Comparison of ENCODE assay signal across 25 cellular contexts in the genomic region with DNA sequence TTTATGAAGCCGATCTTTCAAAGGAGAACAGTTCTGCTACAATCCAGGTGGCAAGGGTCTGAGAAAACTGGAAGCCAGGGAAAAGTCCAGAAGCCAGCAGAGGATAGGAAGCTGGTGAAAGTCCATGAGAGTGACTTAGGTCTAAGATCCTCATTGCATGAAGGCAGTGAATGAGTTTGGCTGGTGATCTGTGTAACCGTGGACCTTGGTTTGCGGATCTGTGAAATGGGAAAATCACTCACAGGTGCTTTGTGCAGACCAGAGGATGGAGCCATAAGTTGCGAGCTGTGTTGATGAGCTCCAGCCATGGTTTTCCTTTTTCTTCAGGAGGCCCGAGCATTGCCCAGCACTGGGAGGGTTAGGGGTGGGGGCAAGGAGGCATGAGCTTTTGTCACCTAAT. TPM values are rescaled to one million over a fixed set of nuclear protein-coding genes. Genes with fewer than 3 reads are reported as not detected.
DNase-seq lines count a peak whose midpoint lies in the region; ATAC-seq, FAIRE-seq and TF ChIP-seq lines count a peak whose summit lies in the region.
"Had no signal": no experiment of that assay in that cellular context is flagged by ENCODE, and none has a peak within 500 bp of the region (broad histone marks: within the 10 kb centered on the region; RNA-seq: fewer than 3 reads in every experiment).

No MANE protein-coding gene starts in this region.

- H3K27ac Mint-ChIP-seq in T-helper 17 cell: peak overlapping the region; percentile 6
- H3K27ac Mint-ChIP-seq in activated naive CD8-positive, alpha-beta T cell treated with anti-CD3 and anti-CD28 coated beads for 36 hours: no peak overlapping the region
- H3K27ac Mint-ChIP-seq: HFFc6 had no signal

- no peak overlapping the region for H3K4me2 ChIP-seq in HepG2 (ENCODE audit: low read depth, low read length)

- no peaks in the 10 kb centered on the region for H3K79me2 ChIP-seq in HepG2 (ENCODE audit: insufficient read depth, low read length)

- no TSS peak for BruUV-seq in HepG2 (replicated peaks; lab: Mats Ljungman, UMichigan)

- H3K9me3 Mint-ChIP-seq in activated naive CD8-positive, alpha-beta T cell treated with anti-CD3 and anti-CD28 coated beads for 36 hours: no peaks in the 10 kb centered on the region

- POLR2A ChIA-PET in HepG2 (lab: Yijun Ruan, JAX): interaction anchor here (1.7 to 3.3 kb wide), 3 partner anchors 20 to 51 kb away, joined by 5 to 13 read pairs (median 13); partner anchors contain the start of genes SERPINA10 and SERPINA6

- peaks cover 2% of the 10 kb centered on the region for H3K36me3 Mint-ChIP-seq in T-helper 17 cell (ENCODE audit: low read depth)
- H3K36me3 Mint-ChIP-seq in activated naive CD8-positive, alpha-beta T cell treated with anti-CD3 and anti-CD28 coated beads for 36 hours: no peaks in the 10 kb centered on the region
- H3K36me3 Mint-ChIP-seq: CD4-positive, alpha-beta memory T cell had no signal

- H3K36me3 ChIP-seq in HepG2 (replicated peaks in 1 of 2; ENCODE audit: control insufficient read depth in 1 of 2, insufficient read depth in 2 of 2, low read length in 2 of 2) (no peaks in the 10 kb centered on the region), right lobe of liver (no peaks in the 10 kb centered on the region), small intestine (ENCODE audit: control insufficient read depth in 2 of 2, insufficient read depth in 2 of 2, low read length in 2 of 2) (no peaks in the 10 kb centered on the region)

- intact Hi-C loops in HepG2 (cut with micrococcal nuclease; ENCODE audit: unreplicated experiment) (no loop called here), right lobe of liver (cut with DNase I) (no loop called here)

- H3K4me3 Mint-ChIP-seq in T-helper 17 cell: no peak overlapping the region
- H3K4me3 Mint-ChIP-seq in activated naive CD8-positive, alpha-beta T cell treated with anti-CD3 and anti-CD28 coated beads for 36 hours: no peak overlapping the region
- H3K4me3 Mint-ChIP-seq: CD4-positive, alpha-beta memory T cell; HFFc6 had no signal

- H3K4me1 ChIP-seq in HepG2 (ENCODE audit: insufficient read depth, low read length) (peaks cover 94% of the 10 kb centered on the region), right lobe of liver (peaks cover 0 to 38% (median 15%) of the 10 kb centered on the region in 4 donors), small intestine (ENCODE audit: control insufficient read depth in 2 of 2, insufficient read depth in 1 of 2, low read depth in 1 of 2, low read length in 1 of 2) (peaks cover 2% of the 10 kb centered on the region in 2 donors)

- no peak for TF ChIP-seq CTCF in HepG2 (CRISPR knock-in tag; IDR thresholded peaks at IDR 0.05)
- no peak for TF ChIP-seq CTCF in right lobe of liver (IDR thresholded peaks at IDR 0.05)

- no peak for TF ChIP-seq EP300 in HepG2 (IDR thresholded peaks at IDR 0.05; ENCODE audit: low read depth in 2 of 2, low read length in 2 of 2)
- no peak for TF ChIP-seq EP300 in HepG2 (CRISPR knock-in tag; IDR thresholded peaks at IDR 0.05; ENCODE audit: borderline replicate concordance)

- H3K27ac ChIP-seq in HepG2 (ENCODE audit: extremely low read length, insufficient read depth, low read length) (no peak overlapping the region), right lobe of liver (no peak overlapping the region), small intestine (ENCODE audit: low read depth in 1 of 2, low read length in 1 of 2) (peak overlapping the region in 1 of 2 donors; percentile 68)
- H3K27ac ChIP-seq: GM23248, SK-N-MC had no signal

- H3K27me3 ChIP-seq in HepG2 (ENCODE audit: control insufficient read depth in 1 of 2, insufficient read depth in 2 of 2, low read length in 2 of 2) (no peaks in the 10 kb centered on the region; a peak in 1 of 5 replicates), right lobe of liver (no peaks in the 10 kb centered on the region), small intestine (ENCODE audit: control insufficient read depth in 2 of 2, insufficient read depth in 2 of 2, low read length in 2 of 2) (no peaks in the 10 kb centered on the region)

- H3K4me3 ChIP-seq in HepG2 (replicated peaks in 1 of 3; ENCODE audit: insufficient read depth in 1 of 3, low read depth in 2 of 3, low read length in 3 of 3) (no peak overlapping the region), right lobe of liver (no peak overlapping the region), small intestine (ENCODE audit: low read depth in 1 of 2, low read length in 2 of 2) (no peak overlapping the region)
- H3K4me3 ChIP-seq: GM23248, SK-N-MC had no signal

- H4K20me1 ChIP-seq in HepG2 (ENCODE audit: insufficient read depth, low read length): no peaks in the 10 kb centered on the region

- H3K27me3 Mint-ChIP-seq in T-helper 17 cell: no peaks in the 10 kb centered on the region
- peaks cover 45% of the 10 kb centered on the region for H3K27me3 Mint-ChIP-seq in activated naive CD8-positive, alpha-beta T cell treated with anti-CD3 and anti-CD28 coated beads for 36 hours

- in situ Hi-C loops in HepG2 (cut with HindIII; ENCODE audit: extremely low pct_ligation_motif_present, low pct_unique_long_range_greater_than_20kb): no loop called here

- H3K4me1 Mint-ChIP-seq in T-helper 17 cell: peaks cover 7% of the 10 kb centered on the region
- H3K4me1 Mint-ChIP-seq in activated naive CD8-positive, alpha-beta T cell treated with anti-CD3 and anti-CD28 coated beads for 36 hours: peaks cover 18% of the 10 kb centered on the region

- H3K9me3 ChIP-seq in HepG2 (ENCODE audit: low read length) (no peaks in the 10 kb centered on the region), right lobe of liver (no peaks in the 10 kb centered on the region), T-helper 17 cell (ENCODE audit: control insufficient read depth, low read length, poor library complexity, severe bottlenecking) (no peaks in the 10 kb centered on the region), small intestine (ENCODE audit: control insufficient read depth, low read depth) (no peaks in the 10 kb centered on the region)

- FAIRE-seq in HepG2 (lab: Jason Lieb, UNC) (no peak), small intestine (lab: Jason Lieb, UNC) (no peak)
- FAIRE-seq: G401.6 had no signal

- no peak overlapping the region for H3K9ac ChIP-seq in HepG2 (ENCODE audit: insufficient read depth, low read depth, low read length)
- H3K9ac ChIP-seq: GM23248 had no signal

- TF ChIP-seq RAD21 in HepG2 (CRISPR knock-in tag; IDR thresholded peaks at IDR 0.05): no peak

- WGBS in HepG2 (ENCODE audit: low lambda C conversion rate): 100% methylated on average over 4 of the region's 5 CpGs
- 100% methylated on average over 5 of the region's 5 CpGs for WGBS in right lobe of liver (ENCODE audit: insufficient coverage, low coverage, low lambda C conversion rate, missing lambda C conversion rate)
- WGBS in small intestine, 3 donors: 83 to 93% (median 83%) methylated on average over 5 of the region's 5 CpGs

- no peak for DNase-seq in HepG2 (ENCODE audit: low spot score)
- DNase-seq in right lobe of liver: no peak
- no peak for DNase-seq in T-helper 17 cell
- DNase-seq in small intestine: peak; percentile 53
- no peak for DNase-seq in activated naive CD4-positive, alpha-beta T cell treated with Interleukin-2 at 50 U/mL for 16 hours
- no peak for DNase-seq in activated naive CD8-positive, alpha-beta T cell treated with anti-CD3 and anti-CD28 coated beads for 36 hours
- DNase-seq: C1 segment of cervical spinal cord; CD4-positive, alpha-beta memory T cell; COR-L47; GM23248; H7; HFFc6; NCI-H1048; NCI-H1417; NCI-H1694; NCI-H2029 treated with DMSO at 0.1 percent for 48 hours; NCI-H526 treated with DMSO at 0.1 percent for 48 hours; RPMI8226; SHP77 treated with DMSO at 0.1 percent for 48 hours had no signal

- CTCF ChIA-PET in HepG2 (lab: Yijun Ruan, JAX; ENCODE audit: low intra/inter-chr PET ratio, low total read pairs): no interaction called here

- H2AFZ ChIP-seq in HepG2 (ENCODE audit: low read length): no peak overlapping the region
- H2AFZ ChIP-seq: GM23248 had no signal

- TF ChIP-seq POLR2A in HepG2 (IDR thresholded peaks at IDR 0.05; ENCODE audit: insufficient read depth in 1 of 2, low read depth in 2 of 2, low read length in 2 of 2) (no peak), right lobe of liver (IDR thresholded peaks at IDR 0.05) (no peak)

- ATAC-seq in HepG2 (no peak), right lobe of liver (no peak), T-helper 17 cell (no peak), HG02623 (IDR thresholded peaks at IDR 0.05; ENCODE audit: unreplicated experiment) (no peak)

RNA-seq across cellular contexts. Expression of gene SERPINA6, which starts 20.1 kb away (rescaled TPM):
- total RNA-seq in HepG2 (2016; rRNA removed; fragmentation: Illumina TruSeq; extraction: Trizol) (144 and 260 TPM in 2 replicates), right lobe of liver (100 to 1,000 TPM; 185 to 407 (median 236) TPM), T-helper 17 cell (not detected)
- 46.5 and 59.8 TPM in 2 replicates for total RNA-seq in HepG2 (2016; cell fraction: cytosol; rRNA removed; fragmentation: Illumina TruSeq; extraction: Trizol; ENCODE audit: low read depth)
- 147 and 255 TPM in 2 replicates for total RNA-seq in HepG2 (2016; cell fraction: insoluble cytoplasmic fraction; rRNA removed; fragmentation: Illumina TruSeq; extraction: Trizol)
- 72.4 and 91.0 TPM in 2 replicates for total RNA-seq in HepG2 (2016; cell fraction: membrane; rRNA removed; fragmentation: Illumina TruSeq; extraction: Trizol)
- 209 and 232 TPM in 2 replicates for total RNA-seq in HepG2 (2016; cell fraction: nucleus; rRNA removed; fragmentation: Illumina TruSeq; extraction: Trizol)
- polyA plus RNA-seq in HepG2 (2011; rRNA removed) (333 and 391 TPM in 2 replicates), small intestine (under 1 TPM in 1 of 3 donors, not detected in 2; 0.07 TPM)
- 334 and 367 TPM in 2 replicates for polyA plus RNA-seq in HepG2 (2011; cell fraction: cytosol; rRNA removed)
- polyA plus RNA-seq in HepG2 (2011; cell fraction: nucleus; rRNA removed): 148 and 149 TPM in 2 replicates
- polyA plus RNA-seq in HepG2 (2012): 165 and 183 TPM in 2 replicates
- polyA plus RNA-seq in HepG2 (2016; cell fraction: cytosol; fragmentation: Illumina TruSeq; extraction: Trizol; ENCODE audit: low read depth): 50.8 and 68.1 TPM in 2 replicates
- 148 and 161 TPM in 2 replicates for polyA plus RNA-seq in HepG2 (2016; cell fraction: insoluble cytoplasmic fraction; fragmentation: Illumina TruSeq; extraction: Trizol; ENCODE audit: low read depth)
- polyA plus RNA-seq in HepG2 (2016; cell fraction: membrane; fragmentation: Illumina TruSeq; extraction: Trizol; ENCODE audit: low read depth): 59.5 and 79.3 TPM in 2 replicates
- 298 and 309 TPM in 2 replicates for polyA plus RNA-seq in HepG2 (2016; cell fraction: nucleus; fragmentation: Illumina TruSeq; extraction: Trizol; ENCODE audit: insufficient read depth, low read depth)
- 295 TPM in 1 of 2 replicates, not detected in the other for polyA minus RNA-seq in HepG2 (2011; rRNA and poly(A)+ RNA removed; ENCODE audit: low replicate concordance)
- 62.1 and 78.1 TPM in 2 replicates for polyA minus RNA-seq in HepG2 (2011; cell fraction: cytosol; rRNA and poly(A)+ RNA removed)
- 54.3 and 66.5 TPM in 2 replicates for polyA minus RNA-seq in HepG2 (2011; cell fraction: nucleus; rRNA and poly(A)+ RNA removed)
- not detected for total RNA-seq in activated naive CD8-positive, alpha-beta T cell treated with anti-CD3 and anti-CD28 coated beads for 36 hours
- total RNA-seq: A172; CD4-positive, alpha-beta memory T cell; GM23248; H7; HFFc6; NCI-H460 had no signal
- polyA plus RNA-seq: AG04450; CD4-positive, alpha-beta memory T cell; GM23248 had no signal

RNA-seq across cellular contexts. Expression of gene SERPINA2, which starts 23.3 kb away (rescaled TPM):
- total RNA-seq in HepG2 (2016; rRNA removed; fragmentation: Illumina TruSeq; extraction: Trizol) (0.24 TPM in 1 of 2 replicates, not detected in the other), right lobe of liver (not detected), T-helper 17 cell (not detected)
- total RNA-seq in HepG2 (2016; cell fraction: cytosol; rRNA removed; fragmentation: Illumina TruSeq; extraction: Trizol; ENCODE audit: low read depth): not detected in 2 replicates
- total RNA-seq in HepG2 (2016; cell fraction: insoluble cytoplasmic fraction; rRNA removed; fragmentation: Illumina TruSeq; extraction: Trizol): 0.21 TPM in 1 of 2 replicates, not detected in the other
- not detected in 2 replicates for total RNA-seq in HepG2 (2016; cell fraction: membrane; rRNA removed; fragmentation: Illumina TruSeq; extraction: Trizol)
- total RNA-seq in HepG2 (2016; cell fraction: nucleus; rRNA removed; fragmentation: Illumina TruSeq; extraction: Trizol): not detected in 2 replicates
- polyA plus RNA-seq in HepG2 (2011; rRNA removed) (0.08 TPM in 1 of 2 replicates, not detected in the other), small intestine (not detected)
- polyA plus RNA-seq in HepG2 (2011; cell fraction: cytosol; rRNA removed): not detected in 2 replicates
- 0.81 and 0.84 TPM in 2 replicates for polyA plus RNA-seq in HepG2 (2011; cell fraction: nucleus; rRNA removed)
- 0.17 TPM in 1 of 2 replicates, not detected in the other for polyA plus RNA-seq in HepG2 (2012)
- polyA plus RNA-seq in HepG2 (2016; cell fraction: cytosol; fragmentation: Illumina TruSeq; extraction: Trizol; ENCODE audit: low read depth): not detected in 2 replicates
- polyA plus RNA-seq in HepG2 (2016; cell fraction: insoluble cytoplasmic fraction; fragmentation: Illumina TruSeq; extraction: Trizol; ENCODE audit: low read depth): not detected in 2 replicates
- 0.21 TPM in 1 of 2 replicates, not detected in the other for polyA plus RNA-seq in HepG2 (2016; cell fraction: membrane; fragmentation: Illumina TruSeq; extraction: Trizol; ENCODE audit: low read depth)
- not detected in 2 replicates for polyA plus RNA-seq in HepG2 (2016; cell fraction: nucleus; fragmentation: Illumina TruSeq; extraction: Trizol; ENCODE audit: insufficient read depth, low read depth)
- not detected in 2 replicates for polyA minus RNA-seq in HepG2 (2011; rRNA and poly(A)+ RNA removed; ENCODE audit: low replicate concordance)
- not detected in 2 replicates for polyA minus RNA-seq in HepG2 (2011; cell fraction: cytosol; rRNA and poly(A)+ RNA removed)
- 0.87 and 1.4 TPM in 2 replicates for polyA minus RNA-seq in HepG2 (2011; cell fraction: nucleus; rRNA and poly(A)+ RNA removed)
- total RNA-seq in activated naive CD8-positive, alpha-beta T cell treated with anti-CD3 and anti-CD28 coated beads for 36 hours: not detected
- total RNA-seq: A172; CD4-positive, alpha-beta memory T cell; GM23248; H7; HFFc6; NCI-H460 had no signal
- polyA plus RNA-seq: AG04450; CD4-positive, alpha-beta memory T cell; GM23248 had no signal

RNA-seq across cellular contexts. Expression of gene SERPINA1, which starts 45.2 kb away (rescaled TPM):
- total RNA-seq in HepG2 (2016; rRNA removed; fragmentation: Illumina TruSeq; extraction: Trizol) (2,013 and 3,266 TPM in 2 replicates), right lobe of liver (over 10,000 TPM; 18,575 to 39,670 (median 31,917) TPM), T-helper 17 cell (10 to 100 TPM in 1 of 2 donors, 1 to 10 TPM in 1; 3.5 to 15.5 TPM)
- 1,032 and 1,133 TPM in 2 replicates for total RNA-seq in HepG2 (2016; cell fraction: cytosol; rRNA removed; fragmentation: Illumina TruSeq; extraction: Trizol; ENCODE audit: low read depth)
- 1,778 and 3,168 TPM in 2 replicates for total RNA-seq in HepG2 (2016; cell fraction: insoluble cytoplasmic fraction; rRNA removed; fragmentation: Illumina TruSeq; extraction: Trizol)
- total RNA-seq in HepG2 (2016; cell fraction: membrane; rRNA removed; fragmentation: Illumina TruSeq; extraction: Trizol): 2,429 and 2,540 TPM in 2 replicates
- 3,105 and 3,600 TPM in 2 replicates for total RNA-seq in HepG2 (2016; cell fraction: nucleus; rRNA removed; fragmentation: Illumina TruSeq; extraction: Trizol)
- polyA plus RNA-seq in HepG2 (2011; rRNA removed) (11,015 and 14,177 TPM in 2 replicates), small intestine (100 to 1,000 TPM; 204 to 389 (median 272) TPM)
- 9,533 and 11,655 TPM in 2 replicates for polyA plus RNA-seq in HepG2 (2011; cell fraction: cytosol; rRNA removed)
- 2,313 and 3,208 TPM in 2 replicates for polyA plus RNA-seq in HepG2 (2011; cell fraction: nucleus; rRNA removed)
- polyA plus RNA-seq in HepG2 (2012): 7,481 and 10,843 TPM in 2 replicates
- 4,767 and 4,962 TPM in 2 replicates for polyA plus RNA-seq in HepG2 (2016; cell fraction: cytosol; fragmentation: Illumina TruSeq; extraction: Trizol; ENCODE audit: low read depth)
- 4,118 and 4,730 TPM in 2 replicates for polyA plus RNA-seq in HepG2 (2016; cell fraction: insoluble cytoplasmic fraction; fragmentation: Illumina TruSeq; extraction: Trizol; ENCODE audit: low read depth)
- polyA plus RNA-seq in HepG2 (2016; cell fraction: membrane; fragmentation: Illumina TruSeq; extraction: Trizol; ENCODE audit: low read depth): 6,083 and 6,679 TPM in 2 replicates
- 8,870 and 9,648 TPM in 2 replicates for polyA plus RNA-seq in HepG2 (2016; cell fraction: nucleus; fragmentation: Illumina TruSeq; extraction: Trizol; ENCODE audit: insufficient read depth, low read depth)
- polyA minus RNA-seq in HepG2 (2011; rRNA and poly(A)+ RNA removed; ENCODE audit: low replicate concordance): 7.6 and 11,192 TPM in 2 replicates
- polyA minus RNA-seq in HepG2 (2011; cell fraction: cytosol; rRNA and poly(A)+ RNA removed): 3,443 and 4,995 TPM in 2 replicates
- polyA minus RNA-seq in HepG2 (2011; cell fraction: nucleus; rRNA and poly(A)+ RNA removed): 1,177 and 2,207 TPM in 2 replicates
- total RNA-seq in activated naive CD8-positive, alpha-beta T cell treated with anti-CD3 and anti-CD28 coated beads for 36 hours: 1 to 10 TPM; 1.1 to 1.3 TPM
- total RNA-seq: H7 had no signal
- polyA plus RNA-seq: CD4-positive, alpha-beta memory T cell had no signal

RNA-seq across cellular contexts. Expression of gene SERPINA10, which starts 50.2 kb away (rescaled TPM):
- 12.1 and 20.1 TPM in 2 replicates for total RNA-seq in HepG2 (2016; rRNA removed; fragmentation: Illumina TruSeq; extraction: Trizol)
- total RNA-seq in HepG2 (2016; cell fraction: cytosol; rRNA removed; fragmentation: Illumina TruSeq; extraction: Trizol; ENCODE audit: low read depth): 2.9 and 3.2 TPM in 2 replicates
- total RNA-seq in HepG2 (2016; cell fraction: insoluble cytoplasmic fraction; rRNA removed; fragmentation: Illumina TruSeq; extraction: Trizol): 12.4 and 19.4 TPM in 2 replicates
- 7.0 and 7.6 TPM in 2 replicates for total RNA-seq in HepG2 (2016; cell fraction: membrane; rRNA removed; fragmentation: Illumina TruSeq; extraction: Trizol)
- total RNA-seq in HepG2 (2016; cell fraction: nucleus; rRNA removed; fragmentation: Illumina TruSeq; extraction: Trizol): 15.9 and 21.0 TPM in 2 replicates
- 17.3 and 20.2 TPM in 2 replicates for polyA plus RNA-seq in HepG2 (2011; rRNA removed)
- 11.5 and 15.3 TPM in 2 replicates for polyA plus RNA-seq in HepG2 (2011; cell fraction: cytosol; rRNA removed)
- 5.4 and 6.4 TPM in 2 replicates for polyA plus RNA-seq in HepG2 (2011; cell fraction: nucleus; rRNA removed)
- polyA plus RNA-seq in HepG2 (2012): 14.6 and 20.7 TPM in 2 replicates
- polyA plus RNA-seq in HepG2 (2016; cell fraction: cytosol; fragmentation: Illumina TruSeq; extraction: Trizol; ENCODE audit: low read depth): 1.4 and 1.5 TPM in 2 replicates
- polyA plus RNA-seq in HepG2 (2016; cell fraction: insoluble cytoplasmic fraction; fragmentation: Illumina TruSeq; extraction: Trizol; ENCODE audit: low read depth): 9.7 and 11.2 TPM in 2 replicates
- polyA plus RNA-seq in HepG2 (2016; cell fraction: membrane; fragmentation: Illumina TruSeq; extraction: Trizol; ENCODE audit: low read depth): 3.7 and 4.1 TPM in 2 replicates
- 22.0 and 24.2 TPM in 2 replicates for polyA plus RNA-seq in HepG2 (2016; cell fraction: nucleus; fragmentation: Illumina TruSeq; extraction: Trizol; ENCODE audit: insufficient read depth, low read depth)
- 26.7 TPM in 1 of 2 replicates, not detected in the other for polyA minus RNA-seq in HepG2 (2011; rRNA and poly(A)+ RNA removed; ENCODE audit: low replicate concordance)
- polyA minus RNA-seq in HepG2 (2011; cell fraction: cytosol; rRNA and poly(A)+ RNA removed): 15.7 and 16.5 TPM in 2 replicates
- 13.5 and 16.3 TPM in 2 replicates for polyA minus RNA-seq in HepG2 (2011; cell fraction: nucleus; rRNA and poly(A)+ RNA removed)
- total RNA-seq in right lobe of liver: 100 to 1,000 TPM; 114 to 400 (median 239) TPM
- total RNA-seq in T-helper 17 cell: not detected
- polyA plus RNA-seq in small intestine: under 1 TPM in 1 of 3 donors, not detected in 2; 0.06 TPM
- total RNA-seq in activated naive CD8-positive, alpha-beta T cell treated with anti-CD3 and anti-CD28 coated beads for 36 hours: not detected
- total RNA-seq: A172; CD4-positive, alpha-beta memory T cell; GM23248; H7; HFFc6; NCI-H460 had no signal
- polyA plus RNA-seq: AG04450; CD4-positive, alpha-beta memory T cell; GM23248 had no signal

Comparison
In these comparisons a context has a peak if more than half of its experiments do, and no peak if none do; other contexts are left out.
1. RNA of gene SERPINA6, which starts 20.1 kb away (total RNA-seq): 46.5 to 260 TPM in HepG2 and 185 to 407 TPM in right lobe of liver; not detected in T-helper 17 cell and not detected in activated naive CD8-positive, alpha-beta T cell treated with anti-CD3 and anti-CD28 coated beads for 36 hours; every median in the first group is over 10 times any median in the second.
2. RNA of gene SERPINA1, which starts 45.2 kb away (total RNA-seq): 18,575 to 39,670 TPM in right lobe of liver and 1,032 to 3,600 TPM in HepG2; 3.5 to 15.5 TPM in T-helper 17 cell and 1.1 to 1.3 TPM in activated naive CD8-positive, alpha-beta T cell treated with anti-CD3 and anti-CD28 coated beads for 36 hours; every median in the first group is over 10 times any median in the second.